In the genomic region with DNA sequence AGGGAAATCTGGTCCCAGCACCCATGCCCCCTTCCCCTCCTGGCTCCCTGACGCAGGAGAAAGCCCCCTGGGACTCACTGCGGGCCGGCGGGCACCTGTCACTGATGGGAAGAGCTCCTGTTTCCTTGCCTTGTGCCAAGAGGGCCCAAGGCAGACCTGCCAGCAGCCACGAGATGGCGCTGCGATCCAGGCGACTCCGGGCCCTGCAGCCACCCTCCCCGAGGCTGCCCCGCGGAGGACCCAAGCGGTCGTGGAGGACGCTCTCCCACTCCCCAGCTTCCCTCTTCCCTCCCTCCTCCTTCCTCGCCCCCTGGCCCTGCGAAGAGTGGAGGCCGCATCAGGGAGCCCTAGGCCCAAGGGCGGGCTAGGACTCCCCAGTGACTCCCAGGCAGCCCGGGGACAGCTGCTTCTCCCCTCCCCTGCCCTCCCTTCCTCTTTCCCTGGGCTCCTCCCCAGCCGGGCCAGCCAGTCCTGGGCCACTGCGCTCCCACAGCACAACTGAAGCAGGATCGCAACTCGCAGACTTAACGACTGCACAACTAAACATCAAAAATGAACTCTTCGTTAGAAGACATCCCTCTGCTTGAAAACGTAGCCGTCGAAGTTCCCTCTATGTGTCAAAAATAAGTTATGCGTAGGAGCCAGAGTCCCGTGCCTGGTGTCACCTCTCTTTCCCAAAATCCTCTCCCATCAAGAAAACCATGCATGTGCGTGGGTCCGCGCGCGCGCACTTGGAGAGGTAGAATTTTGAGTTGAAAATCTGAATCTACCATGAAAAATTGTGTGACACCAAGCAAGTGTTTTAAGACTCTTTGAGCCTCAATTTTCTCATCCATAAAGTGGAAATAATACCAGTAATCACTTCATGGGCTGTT, we compare ENCODE assay signal across 1 cellular context.
TF ChIP-seq lines count a peak whose summit lies in the region.

No MANE protein-coding gene starts in this region.

TF ChIP-seq in GM12878, 131 proteins besides CTCF, POLR2A, EP300 and RAD21 (continued from another document):
- TF ChIP-seq, protein P1, sequence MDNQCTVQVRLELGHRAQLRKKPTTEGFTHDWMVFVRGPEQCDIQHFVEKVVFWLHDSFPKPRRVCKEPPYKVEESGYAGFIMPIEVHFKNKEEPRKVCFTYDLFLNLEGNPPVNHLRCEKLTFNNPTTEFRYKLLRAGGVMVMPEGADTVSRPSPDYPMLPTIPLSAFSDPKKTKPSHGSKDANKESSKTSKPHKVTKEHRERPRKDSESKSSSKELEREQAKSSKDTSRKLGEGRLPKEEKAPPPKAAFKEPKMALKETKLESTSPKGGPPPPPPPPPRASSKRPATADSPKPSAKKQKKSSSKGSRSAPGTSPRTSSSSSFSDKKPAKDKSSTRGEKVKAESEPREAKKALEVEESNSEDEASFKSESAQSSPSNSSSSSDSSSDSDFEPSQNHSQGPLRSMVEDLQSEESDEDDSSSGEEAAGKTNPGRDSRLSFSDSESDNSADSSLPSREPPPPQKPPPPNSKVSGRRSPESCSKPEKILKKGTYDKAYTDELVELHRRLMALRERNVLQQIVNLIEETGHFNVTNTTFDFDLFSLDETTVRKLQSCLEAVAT (IDR thresholded peaks at IDR 0.05), result 0 out of 2 replicates have a peak, but pooled peaks have one; percentile 42
- no peak for TF ChIP-seq KDM1A (IDR thresholded peaks at IDR 0.05; ENCODE audit: borderline replicate concordance)
- peak; percentile 97 for TF ChIP-seq SMC3 (IDR thresholded peaks at IDR 0.05; ENCODE audit: borderline replicate concordance, low read length)
- peak; percentile 77 for TF ChIP-seq IKZF1 (conservative IDR thresholded peaks at IDR 0.05)
- TF ChIP-seq BRCA1 (IDR thresholded peaks at IDR 0.05; ENCODE audit: low read depth, low read length), result no peak
- TF ChIP-seq, protein P2, sequence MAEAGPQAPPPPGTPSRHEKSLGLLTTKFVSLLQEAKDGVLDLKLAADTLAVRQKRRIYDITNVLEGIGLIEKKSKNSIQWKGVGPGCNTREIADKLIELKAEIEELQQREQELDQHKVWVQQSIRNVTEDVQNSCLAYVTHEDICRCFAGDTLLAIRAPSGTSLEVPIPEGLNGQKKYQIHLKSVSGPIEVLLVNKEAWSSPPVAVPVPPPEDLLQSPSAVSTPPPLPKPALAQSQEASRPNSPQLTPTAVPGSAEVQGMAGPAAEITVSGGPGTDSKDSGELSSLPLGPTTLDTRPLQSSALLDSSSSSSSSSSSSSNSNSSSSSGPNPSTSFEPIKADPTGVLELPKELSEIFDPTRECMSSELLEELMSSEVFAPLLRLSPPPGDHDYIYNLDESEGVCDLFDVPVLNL (IDR thresholded peaks at IDR 0.05; ENCODE audit: low read depth, low read length), result 0 out of 2 replicates have a peak, but pooled peaks have one; percentile 14
- TF ChIP-seq WRNIP1 (IDR thresholded peaks at IDR 0.05; ENCODE audit: borderline replicate concordance, low read depth, low read length), result no peak
- TF ChIP-seq DPF2 (IDR thresholded peaks at IDR 0.05), result 0 out of 2 replicates have a peak, but pooled peaks have one; percentile 44
- peak; percentile 76 for TF ChIP-seq YY1 (IDR thresholded peaks at IDR 0.05; ENCODE audit: low read depth, low read length)
- TF ChIP-seq, protein P3, sequence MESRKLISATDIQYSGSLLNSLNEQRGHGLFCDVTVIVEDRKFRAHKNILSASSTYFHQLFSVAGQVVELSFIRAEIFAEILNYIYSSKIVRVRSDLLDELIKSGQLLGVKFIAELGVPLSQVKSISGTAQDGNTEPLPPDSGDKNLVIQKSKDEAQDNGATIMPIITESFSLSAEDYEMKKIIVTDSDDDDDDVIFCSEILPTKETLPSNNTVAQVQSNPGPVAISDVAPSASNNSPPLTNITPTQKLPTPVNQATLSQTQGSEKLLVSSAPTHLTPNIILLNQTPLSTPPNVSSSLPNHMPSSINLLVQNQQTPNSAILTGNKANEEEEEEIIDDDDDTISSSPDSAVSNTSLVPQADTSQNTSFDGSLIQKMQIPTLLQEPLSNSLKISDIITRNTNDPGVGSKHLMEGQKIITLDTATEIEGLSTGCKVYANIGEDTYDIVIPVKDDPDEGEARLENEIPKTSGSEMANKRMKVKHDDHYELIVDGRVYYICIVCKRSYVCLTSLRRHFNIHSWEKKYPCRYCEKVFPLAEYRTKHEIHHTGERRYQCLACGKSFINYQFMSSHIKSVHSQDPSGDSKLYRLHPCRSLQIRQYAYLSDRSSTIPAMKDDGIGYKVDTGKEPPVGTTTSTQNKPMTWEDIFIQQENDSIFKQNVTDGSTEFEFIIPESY (IDR thresholded peaks at IDR 0.05), result no peak
- TF ChIP-seq NBN (IDR thresholded peaks at IDR 0.05), result peak; percentile 67; the same call in 1 of the 2 replicates
- TF ChIP-seq PRDM15 (CRISPR knock-in tag; IDR thresholded peaks at IDR 0.05), result no peak
- no peak for TF ChIP-seq JUND (IDR thresholded peaks at IDR 0.05; ENCODE audit: low read depth, low read length)
- no peak for TF ChIP-seq POLR2AphosphoS2 (IDR thresholded peaks at IDR 0.05; ENCODE audit: low read depth, low read length)
- 0 out of 2 replicates have a peak, but pooled peaks have one; percentile 60 for TF ChIP-seq GATAD2B (conservative IDR thresholded peaks at IDR 0.05; ENCODE audit: low read depth)
- TF ChIP-seq SP1 (IDR thresholded peaks at IDR 0.05; ENCODE audit: low read depth, low read length), result peak; percentile 18
- peak; percentile 90 for TF ChIP-seq SMARCA5 (IDR thresholded peaks at IDR 0.05)
- TF ChIP-seq CBX5 (IDR thresholded peaks at IDR 0.05; ENCODE audit: low read depth), result no peak
- TF ChIP-seq, protein P4, sequence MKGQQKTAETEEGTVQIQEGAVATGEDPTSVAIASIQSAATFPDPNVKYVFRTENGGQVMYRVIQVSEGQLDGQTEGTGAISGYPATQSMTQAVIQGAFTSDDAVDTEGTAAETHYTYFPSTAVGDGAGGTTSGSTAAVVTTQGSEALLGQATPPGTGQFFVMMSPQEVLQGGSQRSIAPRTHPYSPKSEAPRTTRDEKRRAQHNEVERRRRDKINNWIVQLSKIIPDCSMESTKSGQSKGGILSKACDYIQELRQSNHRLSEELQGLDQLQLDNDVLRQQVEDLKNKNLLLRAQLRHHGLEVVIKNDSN (IDR thresholded peaks at IDR 0.05; ENCODE audit: borderline replicate concordance, extremely low read length, insufficient read depth, low read depth, low read length), result no peak
- TF ChIP-seq SPI1 (IDR thresholded peaks at IDR 0.05; ENCODE audit: borderline replicate concordance, insufficient read depth, low read depth, low read length), result peak; percentile 36; the same call in 1 of the 2 replicates
- TF ChIP-seq TBL1XR1 (IDR thresholded peaks at IDR 0.05; ENCODE audit: low read depth, low read length), result 0 out of 2 replicates have a peak, but pooled peaks have one; percentile 19
- peak; percentile 30 to 57; a peak in 2 of 4 replicates for TF ChIP-seq IKZF2 (IDR thresholded peaks at IDR 0.05)
- peak; percentile 60; the same call in 1 of the 2 replicates for TF ChIP-seq TCF3 (IDR thresholded peaks at IDR 0.05; ENCODE audit: borderline replicate concordance, insufficient read depth, low read depth, low read length)
- 0 out of 2 replicates have a peak, but pooled peaks have one; percentile 52 for TF ChIP-seq LARP7 (IDR thresholded peaks at IDR 0.05)
